1 cellular context compared by ENCODE assay signal in genomic region chr22:44147036-44147645, GRCh38.
TF ChIP-seq lines count a peak whose summit lies in the region.

No MANE protein-coding gene starts in this region.

TF ChIP-seq in SK-N-SH treated with all-trans-retinoic acid at 6 μM for 48 hours, 23 proteins besides CTCF, POLR2A, EP300 and RAD21 (continued from another document):
- TF ChIP-seq TSHZ2 (CRISPR knock-in tag; IDR thresholded peaks at IDR 0.05), result no peak
- no peak for TF ChIP-seq ZFP3 (CRISPR knock-in tag; IDR thresholded peaks at IDR 0.05)
